Comparison of ENCODE assay signal across 8 cellular contexts in genomic region chr2:2698182-2699116, GRCh38.
A peak's percentile ranks its signal among the peaks of the same experiment; 100 is the strongest.
DNase-seq lines count a peak whose midpoint lies in the region; ATAC-seq, FAIRE-seq and TF ChIP-seq lines count a peak whose summit lies in the region.

No MANE protein-coding gene starts in this region.

- in situ Hi-C loops in K562 (cut with MboI), result no loop called here

- 0 out of 2 replicates have a peak, but pooled peaks cover 5% of the 10 kb centered on the region for H4K20me1 ChIP-seq in K562 (replicated peaks; ENCODE audit: control insufficient read depth, insufficient read depth, low read length)

- TF ChIP-seq CTCF in K562 (IDR thresholded peaks at IDR 0.05 in 2 of 3, conservative IDR thresholded peaks at IDR 0.05 in 1 of 3; ENCODE audit: insufficient read depth in 2 of 3, low read depth in 1 of 3, low read length in 3 of 3), result peak; percentile 28 to 51 (median 46); a peak in 5 of 6 replicates
- no peak for TF ChIP-seq CTCF in vagina (IDR thresholded peaks at IDR 0.05)

- peaks cover 25 to 91% of the 10 kb centered on the region in 2 experiments; a peak in 4 of 5 replicates for H3K27me3 ChIP-seq in K562 (ENCODE audit: control insufficient read depth in 2 of 2, insufficient read depth in 2 of 2, low read length in 2 of 2)
- no peaks in the 10 kb centered on the region for H3K27me3 ChIP-seq in vagina

- intact Hi-C loops in K562 (cut with micrococcal nuclease) (no loop called here), vagina (cut with DNase I) (no loop called here)
- intact Hi-C loops in activated T-helper 1 cell treated with anti-CD3 and anti-CD28 coated beads, Interleukin-12 subunit alpha, Interleukin-12 subunit beta, Interleukin-2, Interleukin-4 antibody, amounts not matched to agents 30 ng/mL and 10 ng/mL and 1 ng/mL, durations not matched to agents 14 hours and 24 hours and 36 hours (cut with micrococcal nuclease), result no loop called here

- TF ChIP-seq RAD21 in K562 (CRISPR knock-in tag; conservative IDR thresholded peaks at IDR 0.05 in 1 of 2, IDR thresholded peaks at IDR 0.05 in 1 of 2), result no peak; a peak in 1 of 4 replicates

- CTCF ChIA-PET in K562 (lab: Yijun Ruan, JAX; ENCODE audit: low intra/inter-chr PET ratio), result no interaction called here

- H3K4me1 ChIP-seq in K562 (replicated peaks in 1 of 2; ENCODE audit: control insufficient read depth in 2 of 2, insufficient read depth in 2 of 2, low read length in 2 of 2), result no peaks in the 10 kb centered on the region; a peak in 1 of 5 replicates
- H3K4me1 ChIP-seq in vagina, result peaks cover 11% of the 10 kb centered on the region

- H3K9me3 ChIP-seq in K562 (replicated peaks; ENCODE audit: control insufficient read depth, insufficient read depth, low read depth, low read length), result no peaks in the 10 kb centered on the region
- no peaks in the 10 kb centered on the region for H3K9me3 ChIP-seq in vagina

- WGBS in K562 (ENCODE audit: insufficient coverage, low coverage, missing lambda C conversion rate), result 1% methylated on average over 20 of the region's 23 CpGs

- H3K9ac ChIP-seq in K562 (ENCODE audit: insufficient read depth in 1 of 2, low read depth in 2 of 2, low read length in 2 of 2), result no peak overlapping the region

- H3K27ac ChIP-seq in K562 (ENCODE audit: extremely low read depth, low read depth, low read length) (no peak overlapping the region), vagina (no peak overlapping the region)

- BruUV-seq in K562 (replicated peaks; lab: Mats Ljungman, UMichigan), result no TSS peak

- H3K36me3 ChIP-seq in K562 (ENCODE audit: control insufficient read depth, insufficient read depth, low read length), result no peaks in the 10 kb centered on the region
- H3K36me3 ChIP-seq in vagina, result no peaks in the 10 kb centered on the region

- POLR2A ChIA-PET in K562 (lab: Yijun Ruan, JAX), result no interaction called here

- H3K36me3 Mint-ChIP-seq in activated T-helper 1 cell treated with anti-CD3 and anti-CD28 coated beads, Interleukin-12 subunit alpha, Interleukin-12 subunit beta, Interleukin-2, Interleukin-4 antibody, amounts not matched to agents 30 ng/mL and 10 ng/mL and 1 ng/mL, durations not matched to agents 14 hours and 24 hours and 36 hours (ENCODE audit: low read depth), result no peaks in the 10 kb centered on the region

- H2AFZ ChIP-seq in K562 (ENCODE audit: low read depth, low read length), result no peak overlapping the region

- TF ChIP-seq POLR2A in K562 (conservative IDR thresholded peaks at IDR 0.05), result no peak
- no peak for TF ChIP-seq POLR2A in vagina (IDR thresholded peaks at IDR 0.05)

- H3K4me2 ChIP-seq in K562 (ENCODE audit: insufficient read depth, low read length), result peak overlapping the region; percentile 10; the same call in 1 of the 2 replicates

- TF ChIP-seq EP300 in K562 (IDR thresholded peaks at IDR 0.05; ENCODE audit: low read length), result no peak

- H3K4me3 ChIP-seq in K562, result no peak overlapping the region
- no peak overlapping the region for H3K4me3 ChIP-seq in vagina

- no peak overlapping the region for H3K27ac Mint-ChIP-seq in activated T-helper 1 cell treated with anti-CD3 and anti-CD28 coated beads, Interleukin-12 subunit alpha, Interleukin-12 subunit beta, Interleukin-2, Interleukin-4 antibody, amounts not matched to agents 30 ng/mL and 10 ng/mL and 1 ng/mL, durations not matched to agents 14 hours and 24 hours and 36 hours

- no peaks in the 10 kb centered on the region for H3K79me2 ChIP-seq in K562 (ENCODE audit: control insufficient read depth, insufficient read depth, low read length)

- H3K4me3 Mint-ChIP-seq in activated T-helper 1 cell treated with anti-CD3 and anti-CD28 coated beads, Interleukin-12 subunit alpha, Interleukin-12 subunit beta, Interleukin-2, Interleukin-4 antibody, amounts not matched to agents 30 ng/mL and 10 ng/mL and 1 ng/mL, durations not matched to agents 14 hours and 24 hours and 36 hours, result no peak overlapping the region

- peak; percentile 31 for DNase-seq in stimulated activated CD4-positive, alpha-beta T cell treated with anti-CD3 and anti-CD28 coated beads, Interleukin-1b, Interleukin-23, amount 100 ng/mL, for 48 hours
- DNase-seq in stimulated activated CD4-positive, alpha-beta T cell treated with anti-CD3 and anti-CD28 coated beads, Interleukin-12 subunit alpha, Interleukin-12 subunit beta, amount 100 ng/mL, for 4 hours, result no peak
- DNase-seq in NCI-H2029 (lab: John Stamatoyannopoulos, UW), result peak; percentile 73
- DNase-seq in K562 (ENCODE audit: extremely low read depth in 1 of 4, low spot score in 3 of 4), result peak; percentile 28 to 51 (median 40)
- no peak for DNase-seq in ecto neural progenitor cell (ENCODE audit: low spot score)
- DNase-seq in activated T-helper 1 cell treated with anti-CD3 and anti-CD28 coated beads, Interleukin-12 subunit alpha, Interleukin-12 subunit beta, Interleukin-2, Interleukin-4 antibody, amounts not matched to agents 30 ng/mL and 10 ng/mL and 1 ng/mL, durations not matched to agents 14 hours and 24 hours and 36 hours (ENCODE audit: low spot score), result no peak
- DNase-seq in vagina (ENCODE audit: extremely low spot score in 2 of 2), result no peak
- DNase-seq in activated gamma-delta T cell treated with Interleukin-2 at 50 U/mL for 16 hours, result no peak

- peaks cover 2% of the 10 kb centered on the region for H3K27me3 Mint-ChIP-seq in activated T-helper 1 cell treated with anti-CD3 and anti-CD28 coated beads, Interleukin-12 subunit alpha, Interleukin-12 subunit beta, Interleukin-2, Interleukin-4 antibody, amounts not matched to agents 30 ng/mL and 10 ng/mL and 1 ng/mL, durations not matched to agents 14 hours and 24 hours and 36 hours (ENCODE audit: insufficient read depth)

- no peaks in the 10 kb centered on the region for H3K9me3 Mint-ChIP-seq in activated T-helper 1 cell treated with anti-CD3 and anti-CD28 coated beads, Interleukin-12 subunit alpha, Interleukin-12 subunit beta, Interleukin-2, Interleukin-4 antibody, amounts not matched to agents 30 ng/mL and 10 ng/mL and 1 ng/mL, durations not matched to agents 14 hours and 24 hours and 36 hours

- no peaks in the 10 kb centered on the region for H3K4me1 Mint-ChIP-seq in activated T-helper 1 cell treated with anti-CD3 and anti-CD28 coated beads, Interleukin-12 subunit alpha, Interleukin-12 subunit beta, Interleukin-2, Interleukin-4 antibody, amounts not matched to agents 30 ng/mL and 10 ng/mL and 1 ng/mL, durations not matched to agents 14 hours and 24 hours and 36 hours (ENCODE audit: low read depth)

- ATAC-seq in K562, result peak; percentile 84

- FAIRE-seq in K562 (lab: Jason Lieb, UNC), result no peak

- H3K9me1 ChIP-seq in K562 (ENCODE audit: control insufficient read depth, insufficient read depth, low read length), result peaks cover 2% of the 10 kb centered on the region

TF ChIP-seq in K562, 482 proteins besides CTCF, POLR2A, EP300 and RAD21:
- TF ChIP-seq ZKSCAN1 (IDR thresholded peaks at IDR 0.05; ENCODE audit: low read depth, low read length) (no peak), USF1 (CRISPR knock-in tag; IDR thresholded peaks at IDR 0.05) (peak; percentile 53), BHLHE40 (IDR thresholded peaks at IDR 0.05; ENCODE audit: low read length) (peak; percentile 38; the same call in 1 of the 2 replicates)
TF ChIP-seq in K562: peak in this region for 2.

Comparison
In these comparisons a context has a peak if more than half of its experiments do, and no peak if none do; other contexts are left out.
1. DNase-seq: peak in stimulated activated CD4-positive, alpha-beta T cell treated with anti-CD3 and anti-CD28 coated beads, Interleukin-1b, Interleukin-23, amount 100 ng/mL, for 48 hours (single experiment), NCI-H2029 (single experiment) and K562 (4 of 4); none in stimulated activated CD4-positive, alpha-beta T cell treated with anti-CD3 and anti-CD28 coated beads, Interleukin-12 subunit alpha, Interleukin-12 subunit beta, amount 100 ng/mL, for 4 hours (single experiment), ecto neural progenitor cell (single experiment), activated T-helper 1 cell treated with anti-CD3 and anti-CD28 coated beads, Interleukin-12 subunit alpha, Interleukin-12 subunit beta, Interleukin-2, Interleukin-4 antibody, amounts not matched to agents 30 ng/mL and 10 ng/mL and 1 ng/mL, durations not matched to agents 14 hours and 24 hours and 36 hours (single experiment), vagina (0 of 2) and activated gamma-delta T cell treated with Interleukin-2 at 50 U/mL for 16 hours (single experiment).
2. CTCF ChIP-seq: peak in K562 (3 of 3); none in vagina (0 of 3).